ENCODE assay signal across 22 cellular contexts in genomic region chr13:79231887-79232286, GRCh38.
"Had no signal": no experiment of that assay in that cellular context is flagged by ENCODE, and none has a peak within 500 bp of the region (broad histone marks: within the 10 kb centered on the region; RNA-seq: fewer than 3 reads in every experiment).

No MANE protein-coding gene starts in this region.

- H3K4me1 ChIP-seq: heart left ventricle, sigmoid colon, stomach had no signal

- H3K4me3 ChIP-seq: coronary artery, heart left ventricle, lung, sigmoid colon, skin epidermis, stomach, thoracic aorta, transverse colon had no signal

- H3K27me3 ChIP-seq: heart left ventricle, sigmoid colon, stomach, transverse colon had no signal

- H3K9me3 ChIP-seq: heart left ventricle, sigmoid colon, stomach, thoracic aorta, transverse colon had no signal

- FAIRE-seq: endothelial cell of umbilical vein, frontal cortex had no signal

- H3K27ac ChIP-seq: coronary artery, heart left ventricle, sigmoid colon, skin epidermis, stomach, thoracic aorta, transverse colon had no signal

- ATAC-seq: esophagus mucosa, heart left ventricle, left colon, left ventricle myocardium superior had no signal

- DNase-seq: effector CD4-positive, alpha-beta T cell; endodermal cell; heart left ventricle; hippocampal formation; left colon; left ventricle myocardium superior; mesendoderm; naive B cell; sigmoid colon; stimulated activated CD4-positive, alpha-beta T cell treated with anti-CD3 and anti-CD28 coated beads, Interleukin-2, amount 100 ng/mL, for 24 hours; stimulated activated CD4-positive, alpha-beta T cell treated with anti-CD3 and anti-CD28 coated beads, Interleukin-4, amount 100 ng/mL, for 4 hours; stimulated activated naive CD4-positive, alpha-beta T cell; stomach; substantia nigra; transverse colon had no signal

- H3K36me3 ChIP-seq: heart left ventricle, sigmoid colon, stomach, thoracic aorta, transverse colon had no signal
